ENCODE assay signal across 17 cellular contexts in the genomic region with DNA sequence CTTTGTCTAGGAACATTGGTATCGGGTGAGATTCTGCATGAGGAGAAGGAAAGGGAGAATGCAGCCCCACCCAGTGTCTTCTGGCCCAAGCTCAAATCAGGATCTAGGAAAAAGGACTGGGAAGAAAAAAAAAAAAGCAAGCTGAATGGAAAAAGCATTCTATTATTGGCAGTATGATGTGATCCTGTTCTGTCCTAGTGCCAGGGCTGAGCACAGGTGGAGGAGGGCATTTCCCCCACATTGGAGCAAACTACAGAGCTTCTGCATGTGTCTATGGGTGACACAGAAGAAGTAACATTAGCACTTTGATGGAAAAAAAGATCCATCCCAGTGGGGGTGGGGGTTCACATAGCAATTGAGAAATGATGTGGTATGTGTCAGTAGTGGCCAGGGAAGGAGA.
DNase-seq lines count a peak whose midpoint lies in the region; ATAC-seq and TF ChIP-seq lines count a peak whose summit lies in the region.
"Had no signal": no experiment of that assay in that cellular context is flagged by ENCODE, and none has a peak within 500 bp of the region (broad histone marks: within the 10 kb centered on the region; RNA-seq: fewer than 3 reads in every experiment).

No MANE protein-coding gene starts in this region.

- TF ChIP-seq EP300 in SK-N-SH (IDR thresholded peaks at IDR 0.05; ENCODE audit: borderline replicate concordance in 1 of 2, low read depth in 1 of 2, low read length in 1 of 2) = no peak

- H4K20me1 ChIP-seq in SK-N-SH (ENCODE audit: insufficient read depth) = no peaks in the 10 kb centered on the region

- no peaks in the 10 kb centered on the region for H3K9me3 ChIP-seq in right atrium auricular region
- H3K9me3 ChIP-seq in SK-N-SH = no peaks in the 10 kb centered on the region
- H3K9me3 ChIP-seq: A549, Caco-2 had no signal

- POLR2A ChIA-PET in SK-N-SH (lab: Yijun Ruan, JAX) = no interaction called here

- no peak overlapping the region for H3K9ac ChIP-seq in SK-N-SH

- no peak overlapping the region for H2AFZ ChIP-seq in SK-N-SH (ENCODE audit: low read depth)
- H2AFZ ChIP-seq: GM23338 had no signal

- CTCF ChIA-PET in SK-N-SH (lab: Yijun Ruan, JAX) = interaction anchor here (0.7 to 1.5 kb wide), 3 partner anchors 10 to 227 kb away, joined by 3 to 6 read pairs (median 4); partner anchors contain the start of gene KCNH1

- no peak for TF ChIP-seq CTCF in right atrium auricular region (IDR thresholded peaks at IDR 0.05)
- TF ChIP-seq CTCF in SK-N-SH (IDR thresholded peaks at IDR 0.05) = no peak

- TF ChIP-seq RAD21 in SK-N-SH (IDR thresholded peaks at IDR 0.05; ENCODE audit: low read length) = no peak

- H3K27me3 ChIP-seq in right atrium auricular region (no peaks in the 10 kb centered on the region), SK-N-SH (ENCODE audit: insufficient read depth) (no peaks in the 10 kb centered on the region)

- H3K27ac ChIP-seq in right atrium auricular region (no peak overlapping the region), SK-N-SH (ENCODE audit: low read depth in 2 of 2, low read length in 1 of 2) (no peak overlapping the region)
- H3K27ac ChIP-seq: 22Rv1, C4-2B, HL-60 had no signal

- H3K36me3 ChIP-seq in right atrium auricular region (no peaks in the 10 kb centered on the region), SK-N-SH (replicated peaks in 1 of 2; ENCODE audit: control insufficient read depth in 1 of 2, insufficient read depth in 2 of 2, low read length in 1 of 2) (no peaks in the 10 kb centered on the region)

- no peaks in the 10 kb centered on the region for H3K4me1 ChIP-seq in right atrium auricular region
- H3K4me1 ChIP-seq in SK-N-SH (ENCODE audit: control insufficient read depth in 1 of 2, insufficient read depth in 2 of 2, low read depth in 1 of 2, low read length in 1 of 2) = peaks cover 0 to 19% of the 10 kb centered on the region in 2 experiments; a peak in 1 of 4 replicates
- H3K4me1 ChIP-seq: Caco-2 had no signal

- WGBS in SK-N-SH (ENCODE audit: low lambda C conversion rate) = 83% methylated on average over 1 of the region's 1 CpG

- H3K4me2 ChIP-seq in SK-N-SH = no peak overlapping the region
- H3K4me2 ChIP-seq: A549, GM23338 had no signal

- intact Hi-C loops in left ventricle myocardium superior (cut with micrococcal nuclease) (no loop called here), head of caudate nucleus (cut with DNase I) (no loop called here)

- ATAC-seq in left ventricle myocardium superior = peak; percentile 75
- ATAC-seq: A549, GM23338 had no signal

- no peaks in the 10 kb centered on the region for H3K79me2 ChIP-seq in SK-N-SH (ENCODE audit: insufficient read depth)

- peak; percentile 22 for DNase-seq in NCI-H2171 treated with DMSO at 0.1 percent for 48 hours (lab: John Stamatoyannopoulos, UW)
- no peak for DNase-seq in NCI-H2171 (lab: John Stamatoyannopoulos, UW)
- DNase-seq in left ventricle myocardium superior = no peak
- DNase-seq in right atrium auricular region (ENCODE audit: low spot score) = no peak
- peak in 28 of 42 donors; percentile 10 to 82 (median 42) for DNase-seq in head of caudate nucleus
- DNase-seq in KG1 (lab: John Stamatoyannopoulos, UW) = no peak
- DNase-seq in SK-N-SH = no peak
- DNase-seq: AML-193; Caco-2; CD4-positive, alpha-beta T cell; GDM1; HCEC 1CT had no signal

- H3K4me3 ChIP-seq in right atrium auricular region (no peak overlapping the region), SK-N-SH (ENCODE audit: low read depth in 2 of 2, low read length in 1 of 2) (no peak overlapping the region)
- H3K4me3 ChIP-seq: A549, GM23338 had no signal

- H3F3A ChIP-seq in SK-N-SH (replicated peaks; ENCODE audit: insufficient read depth) = no peaks in the 10 kb centered on the region

- no peaks in the 10 kb centered on the region for H3K9me2 ChIP-seq in SK-N-SH

TF ChIP-seq in SK-N-SH, 30 proteins besides CTCF, POLR2A, EP300 and RAD21:
- no peak for TF ChIP-seq FOXJ3 (CRISPR knock-in tag; IDR thresholded peaks at IDR 0.05)
- TF ChIP-seq EZH2phosphoT487 (IDR thresholded peaks at IDR 0.05; ENCODE audit: borderline replicate concordance, low read depth) = no peak
- TF ChIP-seq ELF1 (IDR thresholded peaks at IDR 0.05) = no peak
- TF ChIP-seq, protein P1, sequence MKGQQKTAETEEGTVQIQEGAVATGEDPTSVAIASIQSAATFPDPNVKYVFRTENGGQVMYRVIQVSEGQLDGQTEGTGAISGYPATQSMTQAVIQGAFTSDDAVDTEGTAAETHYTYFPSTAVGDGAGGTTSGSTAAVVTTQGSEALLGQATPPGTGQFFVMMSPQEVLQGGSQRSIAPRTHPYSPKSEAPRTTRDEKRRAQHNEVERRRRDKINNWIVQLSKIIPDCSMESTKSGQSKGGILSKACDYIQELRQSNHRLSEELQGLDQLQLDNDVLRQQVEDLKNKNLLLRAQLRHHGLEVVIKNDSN (IDR thresholded peaks at IDR 0.05; ENCODE audit: borderline replicate concordance, low read depth) = no peak
- no peak for TF ChIP-seq SMC3 (IDR thresholded peaks at IDR 0.05; ENCODE audit: low read depth, low read length)
- TF ChIP-seq CHD2 (IDR thresholded peaks at IDR 0.05; ENCODE audit: low read length, partially characterized antibody) = no peak

Comparison
In these comparisons a context has a peak if more than half of its experiments do, and no peak if none do; other contexts are left out.
1. DNase-seq: peak in NCI-H2171 treated with DMSO at 0.1 percent for 48 hours (single experiment) and head of caudate nucleus (28 of 42); none in NCI-H2171 (single experiment), left ventricle myocardium superior (single experiment), right atrium auricular region (single experiment), KG1 (single experiment) and SK-N-SH (single experiment).